Comparison of ENCODE assay signal across 15 cellular contexts in the genomic region with DNA sequence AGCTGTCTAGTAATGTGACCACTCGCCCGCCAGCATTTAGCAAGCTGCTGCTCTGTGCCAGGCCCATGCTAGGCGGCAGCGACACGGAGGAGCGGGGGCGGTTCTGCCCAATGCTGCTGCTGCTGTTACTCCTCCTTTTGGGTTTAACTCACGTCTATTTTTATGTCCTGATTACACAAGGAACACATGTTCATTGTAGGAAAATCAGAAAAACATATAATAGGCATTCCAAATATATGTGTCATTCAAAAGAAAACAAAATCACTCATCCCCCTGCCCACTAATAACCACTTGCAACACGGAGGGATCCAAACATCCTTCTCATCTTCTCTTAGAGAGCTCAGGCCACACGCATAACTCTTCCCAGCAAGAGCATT. TPM values are rescaled to one million over a fixed set of nuclear protein-coding genes. Genes with fewer than 3 reads are reported as not detected.
DNase-seq lines count a peak whose midpoint lies in the region; ATAC-seq and TF ChIP-seq lines count a peak whose summit lies in the region.
"Had no signal": no experiment of that assay in that cellular context is flagged by ENCODE, and none has a peak within 500 bp of the region (broad histone marks: within the 10 kb centered on the region; RNA-seq: fewer than 3 reads in every experiment).

No MANE protein-coding gene starts in this region.

- H3K4me3 Mint-ChIP-seq in dendritic cell treated with granulocyte-macrophage colony-stimulating factor and Interleukin-4, amounts not matched to agents 40 ng/mL and 50 ng/mL, for 4 days = no peak overlapping the region
- H3K4me3 Mint-ChIP-seq in nephron progenitor cell = no peak overlapping the region
- H3K4me3 Mint-ChIP-seq in activated CD8-positive, alpha-beta T cell treated with anti-CD3 and anti-CD28 coated beads, Interleukin-2, amount 10 ng/mL, durations not matched to agents 7 days and 5 days = no peak overlapping the region
- H3K4me3 Mint-ChIP-seq: activated naive CD8-positive, alpha-beta T cell; neural progenitor cell; stimulated activated naive CD8-positive, alpha-beta T cell treated with anti-CD3 and anti-CD28 coated beads, Interleukin-15, amount 100 ng/mL, for 72 hours had no signal

- H3K9me3 ChIP-seq in HAP-1 = no peaks in the 10 kb centered on the region

- H3K4me3 ChIP-seq in HAP-1 = no peak overlapping the region
- H3K4me3 ChIP-seq: BLaER1, neural progenitor cell had no signal

- ATAC-seq in activated CD8-positive, alpha-beta T cell treated with anti-CD3 and anti-CD28 coated beads, Interleukin-2, amount 10 ng/mL, durations not matched to agents 7 days and 5 days = no peak
- ATAC-seq: HCT116; stimulated activated naive CD8-positive, alpha-beta T cell treated with anti-CD3 and anti-CD28 coated beads, Interleukin-15, amount 100 ng/mL, for 72 hours had no signal

- H3K9me3 Mint-ChIP-seq in dendritic cell treated with granulocyte-macrophage colony-stimulating factor and Interleukin-4, amounts not matched to agents 40 ng/mL and 50 ng/mL, for 4 days = peaks cover 18% of the 10 kb centered on the region
- no peaks in the 10 kb centered on the region for H3K9me3 Mint-ChIP-seq in nephron progenitor cell
- H3K9me3 Mint-ChIP-seq in activated CD8-positive, alpha-beta T cell treated with anti-CD3 and anti-CD28 coated beads, Interleukin-2, amount 10 ng/mL, durations not matched to agents 7 days and 5 days (ENCODE audit: insufficient read depth) = no peaks in the 10 kb centered on the region
- H3K9me3 Mint-ChIP-seq: stimulated activated naive CD8-positive, alpha-beta T cell treated with anti-CD3 and anti-CD28 coated beads, Interleukin-15, amount 100 ng/mL, for 72 hours had no signal

- no peaks in the 10 kb centered on the region for H3K27me3 ChIP-seq in HAP-1 (ENCODE audit: low read depth)
- H3K27me3 ChIP-seq: BLaER1, neural progenitor cell had no signal

- in situ Hi-C loops in HAP-1 (cut with MboI; ENCODE audit: low sequenced_read_pairs) = no loop called here

- no peaks in the 10 kb centered on the region for H3K36me3 ChIP-seq in HAP-1 (replicated peaks)
- H3K36me3 ChIP-seq: neural progenitor cell had no signal

- TF ChIP-seq CTCF in nephron progenitor cell (IDR thresholded peaks at IDR 0.05) = no peak
- TF ChIP-seq CTCF in GM10248 (IDR thresholded peaks at IDR 0.05; ENCODE audit: control extremely low read depth, extremely low read depth, low read depth, missing control alignments) = no peak

- H3K27ac Mint-ChIP-seq in dendritic cell treated with granulocyte-macrophage colony-stimulating factor and Interleukin-4, amounts not matched to agents 40 ng/mL and 50 ng/mL, for 4 days = peak overlapping the region; percentile 63
- H3K27ac Mint-ChIP-seq in nephron progenitor cell = peak overlapping the region; percentile 9
- no peak overlapping the region for H3K27ac Mint-ChIP-seq in activated CD8-positive, alpha-beta T cell treated with anti-CD3 and anti-CD28 coated beads, Interleukin-2, amount 10 ng/mL, durations not matched to agents 7 days and 5 days
- H3K27ac Mint-ChIP-seq: activated naive CD8-positive, alpha-beta T cell; neural progenitor cell; stimulated activated naive CD8-positive, alpha-beta T cell treated with anti-CD3 and anti-CD28 coated beads, Interleukin-15, amount 100 ng/mL, for 72 hours had no signal

- intact Hi-C loops in dendritic cell treated with granulocyte-macrophage colony-stimulating factor and Interleukin-4, amounts not matched to agents 40 ng/mL and 50 ng/mL, for 4 days (cut with micrococcal nuclease) = no loop called here

- no peaks in the 10 kb centered on the region for H3K4me1 ChIP-seq in HAP-1
- H3K4me1 ChIP-seq: neural progenitor cell had no signal

- no peaks in the 10 kb centered on the region for H3K27me3 Mint-ChIP-seq in dendritic cell treated with granulocyte-macrophage colony-stimulating factor and Interleukin-4, amounts not matched to agents 40 ng/mL and 50 ng/mL, for 4 days
- H3K27me3 Mint-ChIP-seq in nephron progenitor cell (ENCODE audit: low read depth, poor library complexity) = peaks cover 4% of the 10 kb centered on the region
- H3K27me3 Mint-ChIP-seq in activated CD8-positive, alpha-beta T cell treated with anti-CD3 and anti-CD28 coated beads, Interleukin-2, amount 10 ng/mL, durations not matched to agents 7 days and 5 days (ENCODE audit: low read depth) = no peaks in the 10 kb centered on the region
- H3K27me3 Mint-ChIP-seq: activated naive CD8-positive, alpha-beta T cell; stimulated activated naive CD8-positive, alpha-beta T cell treated with anti-CD3 and anti-CD28 coated beads, Interleukin-15, amount 100 ng/mL, for 72 hours had no signal

- CTCF ChIA-PET in GM10248 (lab: Yijun Ruan, JAX) = no interaction called here
- CTCF ChIA-PET in activated CD8-positive, alpha-beta T cell treated with anti-CD3 and anti-CD28 coated beads, Interleukin-2, amount 10 ng/mL, durations not matched to agents 7 days and 5 days (lab: Charles Lee) = interaction anchor here (1.3 kb wide), 1 partner anchor 10 kb away, joined by 3 read pairs; no protein-coding TSS in a partner anchor

- H3K36me3 Mint-ChIP-seq in dendritic cell treated with granulocyte-macrophage colony-stimulating factor and Interleukin-4, amounts not matched to agents 40 ng/mL and 50 ng/mL, for 4 days (ENCODE audit: low read depth) = peaks cover 53% of the 10 kb centered on the region
- H3K36me3 Mint-ChIP-seq in nephron progenitor cell (ENCODE audit: low read depth) = peaks cover 55% of the 10 kb centered on the region
- H3K36me3 Mint-ChIP-seq in activated CD8-positive, alpha-beta T cell treated with anti-CD3 and anti-CD28 coated beads, Interleukin-2, amount 10 ng/mL, durations not matched to agents 7 days and 5 days (ENCODE audit: low read depth) = peaks cover 16% of the 10 kb centered on the region

- POLR2A ChIA-PET in GM10248 (lab: Yijun Ruan, JAX) = no interaction called here
- POLR2A ChIA-PET in activated CD8-positive, alpha-beta T cell treated with anti-CD3 and anti-CD28 coated beads, Interleukin-2, amount 10 ng/mL, durations not matched to agents 7 days and 5 days (lab: Charles Lee) = interaction anchor here (1.1 kb wide), 1 partner anchor 8 kb away, joined by 3 read pairs; no protein-coding TSS in a partner anchor

- H3K4me1 Mint-ChIP-seq in dendritic cell treated with granulocyte-macrophage colony-stimulating factor and Interleukin-4, amounts not matched to agents 40 ng/mL and 50 ng/mL, for 4 days (ENCODE audit: low read depth) = peaks cover 36% of the 10 kb centered on the region
- H3K4me1 Mint-ChIP-seq in nephron progenitor cell = peaks cover 34% of the 10 kb centered on the region
- peaks cover 21% of the 10 kb centered on the region for H3K4me1 Mint-ChIP-seq in activated CD8-positive, alpha-beta T cell treated with anti-CD3 and anti-CD28 coated beads, Interleukin-2, amount 10 ng/mL, durations not matched to agents 7 days and 5 days (ENCODE audit: low read depth)

- DNase-seq in AG08396 (ENCODE audit: low spot score) (peak; percentile 70), M059J (ENCODE audit: low read depth) (peak; percentile 33), nephron progenitor cell (no peak), COLO668 (lab: John Stamatoyannopoulos, UW; ENCODE audit: unreplicated experiment) (no peak), GM10248 (ENCODE audit: extremely low spot score) (no peak), HAP-1 (ENCODE audit: low spot score in 2 of 2) (no peak)
- DNase-seq in activated CD8-positive, alpha-beta T cell treated with anti-CD3 and anti-CD28 coated beads, Interleukin-2, amount 10 ng/mL, durations not matched to agents 7 days and 5 days = no peak
- DNase-seq: left cardiac atrium; NCI-H446 treated with DMSO at 0.1 percent for 48 hours; stimulated activated naive CD8-positive, alpha-beta T cell treated with anti-CD3 and anti-CD28 coated beads, Interleukin-15, amount 100 ng/mL, for 72 hours had no signal

RNA-seq across cellular contexts. Expression of a gene that starts 30.4 kb away (rescaled TPM):
- 6.6 and 13.3 TPM in 2 replicates for total RNA-seq in M059J (2014; rRNA removed; shearing (Covaris generic))
- 10 to 100 TPM; 14.8 to 16.2 TPM for total RNA-seq in activated CD8-positive, alpha-beta T cell treated with anti-CD3 and anti-CD28 coated beads, Interleukin-2, amount 10 ng/mL, durations not matched to agents 7 days and 5 days

RNA-seq across cellular contexts. Expression of a gene that starts 30.8 kb away (rescaled TPM):
- total RNA-seq in M059J (2014; rRNA removed; shearing (Covaris generic)) = 40.7 and 58.7 TPM in 2 replicates
- total RNA-seq in activated CD8-positive, alpha-beta T cell treated with anti-CD3 and anti-CD28 coated beads, Interleukin-2, amount 10 ng/mL, durations not matched to agents 7 days and 5 days = 10 to 100 TPM; 39.8 to 41.4 TPM

Comparison
In these comparisons a context has a peak if more than half of its experiments do, and no peak if none do; other contexts are left out.
1. DNase-seq: peak in AG08396 (single experiment) and M059J (single experiment); none in nephron progenitor cell (single experiment), COLO668 (single experiment), GM10248 (single experiment), HAP-1 (0 of 2) and activated CD8-positive, alpha-beta T cell treated with anti-CD3 and anti-CD28 coated beads, Interleukin-2, amount 10 ng/mL, durations not matched to agents 7 days and 5 days (single experiment).